15 cellular contexts compared by ENCODE assay signal in genomic region chr1:25011966-25012625, GRCh38.
DNase-seq lines count a peak whose midpoint lies in the region; ATAC-seq and TF ChIP-seq lines count a peak whose summit lies in the region.
"Had no signal": no experiment of that assay in that cellular context is flagged by ENCODE, and none has a peak within 500 bp of the region (broad histone marks: within the 10 kb centered on the region; RNA-seq: fewer than 3 reads in every experiment).

No MANE protein-coding gene starts in this region.

- H3K4me3 Mint-ChIP-seq in CD14-positive monocyte: no peak overlapping the region
- H3K4me3 Mint-ChIP-seq in WTC11: no peak overlapping the region

- ATAC-seq in WTC11 (peak; percentile 23), lower lobe of right lung (peak; percentile 52 to 58), HG03565 (IDR thresholded peaks at IDR 0.05; ENCODE audit: unreplicated experiment) (no peak)
- ATAC-seq: SK-N-SH treated with all-trans-retinoic acid at 6 μM for 48 hours had no signal

- H3K4me3 ChIP-seq in HEK293 (ENCODE audit: low read depth, low read length): no peak overlapping the region
- H3K4me3 ChIP-seq in lower lobe of right lung: no peak overlapping the region
- H3K4me3 ChIP-seq in ovary: no peak overlapping the region
- H3K4me3 ChIP-seq in colonic mucosa: no peak overlapping the region
- H3K4me3 ChIP-seq: esophagus muscularis mucosa, thoracic aorta had no signal

- H3K9me3 Mint-ChIP-seq in CD14-positive monocyte (peaks cover 0 to 4% (median 0%) of the 10 kb centered on the region in 7 donors), WTC11 (no peaks in the 10 kb centered on the region; the same call in 1 of the 2 replicates)

- no peak overlapping the region for H3K9ac ChIP-seq in colonic mucosa (ENCODE audit: low read depth in 2 of 2, low read length in 2 of 2)

- no peak for DNase-seq in CD14-positive monocyte (ENCODE audit: low spot score)
- DNase-seq in WTC11 (ENCODE audit: low spot score): no peak
- DNase-seq in lower lobe of right lung: no peak
- DNase-seq in ovary: no peak
- DNase-seq in colonic mucosa: no peak
- DNase-seq: activated CD4-positive, CD25-positive, alpha-beta regulatory T cell; dermis blood vessel endothelial cell; EL; NCI-H2107 had no signal

- TF ChIP-seq EP300 in ovary (IDR thresholded peaks at IDR 0.05): no peak

- intact Hi-C loops in CD14-positive monocyte (cut with micrococcal nuclease) (no loop called here), lower lobe of right lung (cut with DNase I) (no loop called here), ovary (cut with DNase I) (no loop called here), colonic mucosa (cut with DNase I) (no loop called here)

- POLR2A ChIA-PET in HEK293 (lab: Yijun Ruan, JAX): no interaction called here
- POLR2A ChIA-PET in WTC11 (lab: Charles Lee): no interaction called here

- H3K27ac Mint-ChIP-seq in CD14-positive monocyte: peak overlapping the region in 3 of 7 donors; percentile 25 to 42 (median 42)
- no peak overlapping the region for H3K27ac Mint-ChIP-seq in WTC11

- TF ChIP-seq POLR2A in ovary (IDR thresholded peaks at IDR 0.05): no peak

- H3K27me3 ChIP-seq in lower lobe of right lung (ENCODE audit: low read depth) (peaks cover under 1% of the 10 kb centered on the region), ovary (no peaks in the 10 kb centered on the region), colonic mucosa (no peaks in the 10 kb centered on the region)

- H3K27ac ChIP-seq in HEK293 (ENCODE audit: extremely low read depth, low read depth, low read length) (no peak overlapping the region), lower lobe of right lung (no peak overlapping the region), ovary (no peak overlapping the region), colonic mucosa (no peak overlapping the region)
- H3K27ac ChIP-seq: esophagus muscularis mucosa, HL-60, thoracic aorta had no signal

- peaks cover 57% of the 10 kb centered on the region for H3K4me1 Mint-ChIP-seq in CD14-positive monocyte
- H3K4me1 Mint-ChIP-seq in WTC11: peaks cover 20% of the 10 kb centered on the region

- TF ChIP-seq CTCF in CD14-positive monocyte (IDR thresholded peaks at IDR 0.05) (peak; percentile 19), HEK293 (tag by site-specific recombination; IDR thresholded peaks at IDR 0.05) (no peak), WTC11 (IDR thresholded peaks at IDR 0.05) (no peak), lower lobe of right lung (IDR thresholded peaks at IDR 0.05) (no peak), ovary (IDR thresholded peaks at IDR 0.05) (no peak), colonic mucosa (IDR thresholded peaks at IDR 0.05) (no peak)

- 62 to 68% (median 66%) methylated on average over 12 of the region's 12 CpGs for WGBS in ovary, 3 donors

- H3K9me3 ChIP-seq in HEK293 (ENCODE audit: control insufficient read depth, insufficient read depth, low read depth, low read length) (no peaks in the 10 kb centered on the region), lower lobe of right lung (no peaks in the 10 kb centered on the region), ovary (no peaks in the 10 kb centered on the region), colonic mucosa (no peaks in the 10 kb centered on the region)
- H3K9me3 ChIP-seq: esophagus muscularis mucosa, thoracic aorta had no signal

- CTCF ChIA-PET in HEK293 (lab: Yijun Ruan, JAX) (interaction anchor here (0.7 to 1.2 kb wide), 2 partner anchors 20 to 154 kb away, joined by 3 to 4 read pairs; no protein-coding TSS in a partner anchor), WTC11 (lab: Charles Lee) (interaction anchor here (1.3 to 1.6 kb wide), 3 partner anchors 50 to 192 kb away, joined by 3 to 4 read pairs (median 3); no protein-coding TSS in a partner anchor)

- H3K4me1 ChIP-seq in HEK293 (ENCODE audit: control insufficient read depth, insufficient read depth, low read length): no peaks in the 10 kb centered on the region
- H3K4me1 ChIP-seq in lower lobe of right lung: peaks cover 5% of the 10 kb centered on the region
- H3K4me1 ChIP-seq in ovary (ENCODE audit: insufficient read depth): no peaks in the 10 kb centered on the region
- H3K4me1 ChIP-seq in colonic mucosa: no peaks in the 10 kb centered on the region

- H3K36me3 Mint-ChIP-seq in CD14-positive monocyte (peaks cover 0 to 3% of the 10 kb centered on the region in 2 donors), WTC11 (no peaks in the 10 kb centered on the region)

- peaks cover 1 to 2% (median 2%) of the 10 kb centered on the region in 3 donors for H3K27me3 Mint-ChIP-seq in CD14-positive monocyte (ENCODE audit: low read depth in 3 of 3)
- no peaks in the 10 kb centered on the region for H3K27me3 Mint-ChIP-seq in WTC11 (ENCODE audit: low read depth)

- no peaks in the 10 kb centered on the region for H3K36me3 ChIP-seq in HEK293 (ENCODE audit: control insufficient read depth in 2 of 2, insufficient read depth in 1 of 2, low read length in 2 of 2)
- no peaks in the 10 kb centered on the region for H3K36me3 ChIP-seq in lower lobe of right lung
- H3K36me3 ChIP-seq in ovary: no peaks in the 10 kb centered on the region
- H3K36me3 ChIP-seq in colonic mucosa: no peaks in the 10 kb centered on the region
- H3K36me3 ChIP-seq: esophagus muscularis mucosa, thoracic aorta had no signal

TF ChIP-seq in HEK293, 187 proteins besides CTCF, POLR2A, EP300 and RAD21 (continues in another document):
- TF ChIP-seq ZFHX2 (tag by site-specific recombination; conservative IDR thresholded peaks at IDR 0.05) (peak; percentile 85), ZNF76 (tag by site-specific recombination; IDR thresholded peaks at IDR 0.05; ENCODE audit: borderline replicate concordance, low read depth) (no peak), KLF16 (tag by site-specific recombination; IDR thresholded peaks at IDR 0.05) (no peak), ZEB2 (tag by site-specific recombination; IDR thresholded peaks at IDR 0.05) (no peak), PATZ1 (tag by site-specific recombination; IDR thresholded peaks at IDR 0.05) (no peak), ZNF416 (tag by site-specific recombination; IDR thresholded peaks at IDR 0.05) (no peak), YY2 (tag by site-specific recombination; IDR thresholded peaks at IDR 0.05) (no peak), EGR2 (tag by site-specific recombination; IDR thresholded peaks at IDR 0.05; ENCODE audit: low read depth) (peak; percentile 93), ZNF433 (tag by site-specific recombination; IDR thresholded peaks at IDR 0.05; ENCODE audit: low read depth) (no peak), ZNF521 (tag by site-specific recombination; IDR thresholded peaks at IDR 0.05) (no peak), ZBTB20 (tag by site-specific recombination; IDR thresholded peaks at IDR 0.05) (0 out of 2 replicates have a peak, but pooled peaks have one; percentile 26), ZNF596 (tag by site-specific recombination; IDR thresholded peaks at IDR 0.05) (no peak), ZIC2 (tag by site-specific recombination; IDR thresholded peaks at IDR 0.05) (peak; percentile 87)

TF ChIP-seq in WTC11, 78 proteins besides CTCF, POLR2A, EP300 and RAD21:
- TF ChIP-seq CDX4 (CRISPR knock-in tag; IDR thresholded peaks at IDR 0.05; ENCODE audit: borderline replicate concordance) (no peak), GABPB1 (CRISPR knock-in tag; IDR thresholded peaks at IDR 0.05) (peak; percentile 24; the same call in 1 of the 2 replicates), NFYB (CRISPR knock-in tag; conservative IDR thresholded peaks at IDR 0.05; ENCODE audit: low read depth) (no peak)
